Comparison of ENCODE assay signal across 8 cellular contexts in genomic region chr4:91684955-91685354, GRCh38.
"Had no signal": no experiment of that assay in that cellular context is flagged by ENCODE, and none has a peak within 500 bp of the region (broad histone marks: within the 10 kb centered on the region; RNA-seq: fewer than 3 reads in every experiment).

No MANE protein-coding gene starts in this region.

- H3K27ac ChIP-seq: GM23248 had no signal

- H3K4me2 ChIP-seq: GM23338 had no signal

- H3K4me3 ChIP-seq: GM23248, GM23338, HAP-1 had no signal

- H3K9ac ChIP-seq: GM23248 had no signal

- H3K36me3 ChIP-seq: HAP-1 had no signal

- H3K9me3 ChIP-seq: HAP-1 had no signal

- H2AFZ ChIP-seq: GM23248, GM23338 had no signal

- DNase-seq: GM23248, GOT3, H7, H9, HCEC 1CT, HFFc6 had no signal
